8 cellular contexts compared by ENCODE assay signal in the genomic region with DNA sequence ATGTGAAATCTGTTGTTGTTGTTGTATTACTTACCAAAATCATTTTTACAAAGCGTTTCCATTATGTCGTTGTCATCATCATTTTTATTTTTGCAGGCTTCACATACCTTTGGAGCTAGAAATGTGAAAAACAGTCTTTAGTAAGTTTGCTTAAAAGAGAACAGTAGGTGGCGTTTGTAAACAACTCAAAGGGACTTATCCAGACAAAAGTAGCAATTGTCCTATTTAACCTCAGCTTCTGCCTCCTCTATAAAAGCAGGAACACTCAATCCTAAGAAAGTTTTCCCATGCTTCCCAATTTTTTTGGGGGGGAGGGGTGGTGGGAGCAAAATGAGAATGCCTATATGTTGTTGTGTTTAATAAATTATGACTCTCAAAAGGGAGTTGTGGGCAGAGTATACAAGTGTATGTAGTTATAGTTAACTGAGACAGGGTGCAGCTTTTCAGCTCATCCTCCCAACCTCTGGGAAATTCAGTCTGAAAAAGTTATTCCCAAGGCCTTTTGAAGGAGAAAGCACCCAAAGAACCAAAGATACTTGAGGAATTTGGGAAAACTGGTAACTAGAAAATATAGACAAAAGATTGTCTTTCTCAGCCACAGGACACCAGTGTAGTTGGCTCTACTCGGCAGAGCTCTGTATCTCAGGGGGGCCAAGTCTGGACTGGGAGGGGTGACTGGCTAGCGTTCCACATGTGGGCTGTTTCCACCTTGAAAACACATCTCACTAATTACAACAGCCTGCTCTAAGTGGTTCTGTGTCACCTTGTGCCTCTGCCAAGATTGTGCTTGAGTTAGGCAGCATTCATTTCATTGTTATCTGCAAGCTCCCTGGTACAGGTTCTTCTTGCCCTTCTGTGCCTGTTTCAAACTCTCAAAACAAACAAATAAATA. TPM values are rescaled to one million over a fixed set of nuclear protein-coding genes. Genes with fewer than 3 reads are reported as not detected.
DNase-seq lines count a peak whose midpoint lies in the region; ATAC-seq and TF ChIP-seq lines count a peak whose summit lies in the region.

No MANE protein-coding gene starts in this region.

- H3K27me3 Mint-ChIP-seq in stimulated activated memory B cell treated with anti-CD40 and anti-IgM and Interleukin-4, amounts not matched to agents 10 μg/mL and 1 μg/mL and 100 μg/mL, for 72 hours: peaks cover 79% of the 10 kb centered on the region

- in situ Hi-C loops in GM13977 (cut with MboI; ENCODE audit: low pct_unique_long_range_greater_than_20kb, low sequenced_read_pairs, unreplicated experiment): no loop called here

- peaks cover 30% of the 10 kb centered on the region for H3K4me1 Mint-ChIP-seq in stimulated activated memory B cell treated with anti-CD40 and anti-IgM and Interleukin-4, amounts not matched to agents 10 μg/mL and 1 μg/mL and 100 μg/mL, for 72 hours

- H3K27ac Mint-ChIP-seq in stimulated activated memory B cell treated with anti-CD40 and anti-IgM and Interleukin-4, amounts not matched to agents 10 μg/mL and 1 μg/mL and 100 μg/mL, for 72 hours: no peak overlapping the region

- H3K9me3 ChIP-seq in prostate gland: no peaks in the 10 kb centered on the region

- no peaks in the 10 kb centered on the region for H3K36me3 Mint-ChIP-seq in stimulated activated memory B cell treated with anti-CD40 and anti-IgM and Interleukin-4, amounts not matched to agents 10 μg/mL and 1 μg/mL and 100 μg/mL, for 72 hours

- peaks cover 9% of the 10 kb centered on the region for H3K27me3 ChIP-seq in prostate gland (replicated peaks; ENCODE audit: insufficient read depth)

- H3K36me3 ChIP-seq in prostate gland: no peaks in the 10 kb centered on the region

- no peaks in the 10 kb centered on the region for H3K4me1 ChIP-seq in prostate gland (replicated peaks)

- H3K9me3 Mint-ChIP-seq in stimulated activated memory B cell treated with anti-CD40 and anti-IgM and Interleukin-4, amounts not matched to agents 10 μg/mL and 1 μg/mL and 100 μg/mL, for 72 hours: peaks cover 2% of the 10 kb centered on the region

- WGBS in prostate gland: 31% methylated on average over 5 of the region's 5 CpGs

- H3K4me3 ChIP-seq in foreskin fibroblast (ENCODE audit: low read depth in 1 of 2, low read length in 2 of 2): peak overlapping the region in 1 of 2 donors; percentile 57
- H3K4me3 ChIP-seq in prostate gland: no peak overlapping the region

- DNase-seq in A172 (ENCODE audit: low spot score) (peak; percentile 42), GM13977 (ENCODE audit: low spot score) (peak; percentile 58), RPMI8226 (peak; percentile 11), foreskin fibroblast (peak in 1 of 2 donors; percentile 67), NCI-H1930 (lab: John Stamatoyannopoulos, UW) (no peak), inferior parietal cortex (ENCODE audit: extremely low spot score) (no peak), prostate gland (ENCODE audit: low spot score) (no peak)

- no peak overlapping the region for H3K4me3 Mint-ChIP-seq in stimulated activated memory B cell treated with anti-CD40 and anti-IgM and Interleukin-4, amounts not matched to agents 10 μg/mL and 1 μg/mL and 100 μg/mL, for 72 hours

- ATAC-seq in stimulated activated memory B cell treated with anti-CD40 and anti-IgM and Interleukin-4, amounts not matched to agents 10 μg/mL and 1 μg/mL and 100 μg/mL, for 72 hours: no peak

- no peak overlapping the region for H3K27ac ChIP-seq in prostate gland

- intact Hi-C loops in prostate gland (cut with DNase I): no loop called here

- TF ChIP-seq POLR2A in prostate gland (IDR thresholded peaks at IDR 0.05): no peak

- TF ChIP-seq CTCF in GM13977 (IDR thresholded peaks at IDR 0.05; ENCODE audit: extremely low read depth, insufficient read depth, missing control alignments) (peak; percentile 47), foreskin fibroblast (IDR thresholded peaks at IDR 0.05; ENCODE audit: low read depth, low read length) (peak; percentile 45), prostate gland (IDR thresholded peaks at IDR 0.05) (peak in 2 of 4 experiments; percentile 39 to 46)

RNA-seq across cellular contexts. Expression of a gene that starts 2.8 kb away (rescaled TPM):
- not detected in 2 replicates for total RNA-seq in A172 (2014; rRNA removed; shearing (Covaris generic))
- total RNA-seq in prostate gland: 1 to 10 TPM; 3.7 to 6.1 TPM

RNA-seq across cellular contexts. Expression of a gene that starts 26.3 kb away (rescaled TPM):
- not detected in 2 replicates for total RNA-seq in A172 (2014; rRNA removed; shearing (Covaris generic))
- total RNA-seq in prostate gland: 1 to 10 TPM in 1 of 2 donors, not detected in 1; 1.9 TPM

Comparison
In these comparisons a context has a peak if more than half of its experiments do, and no peak if none do; other contexts are left out.
1. DNase-seq: peak in A172 (single experiment), GM13977 (single experiment) and RPMI8226 (single experiment); none in NCI-H1930 (0 of 2), inferior parietal cortex (single experiment) and prostate gland (single experiment).